In the genomic region with DNA sequence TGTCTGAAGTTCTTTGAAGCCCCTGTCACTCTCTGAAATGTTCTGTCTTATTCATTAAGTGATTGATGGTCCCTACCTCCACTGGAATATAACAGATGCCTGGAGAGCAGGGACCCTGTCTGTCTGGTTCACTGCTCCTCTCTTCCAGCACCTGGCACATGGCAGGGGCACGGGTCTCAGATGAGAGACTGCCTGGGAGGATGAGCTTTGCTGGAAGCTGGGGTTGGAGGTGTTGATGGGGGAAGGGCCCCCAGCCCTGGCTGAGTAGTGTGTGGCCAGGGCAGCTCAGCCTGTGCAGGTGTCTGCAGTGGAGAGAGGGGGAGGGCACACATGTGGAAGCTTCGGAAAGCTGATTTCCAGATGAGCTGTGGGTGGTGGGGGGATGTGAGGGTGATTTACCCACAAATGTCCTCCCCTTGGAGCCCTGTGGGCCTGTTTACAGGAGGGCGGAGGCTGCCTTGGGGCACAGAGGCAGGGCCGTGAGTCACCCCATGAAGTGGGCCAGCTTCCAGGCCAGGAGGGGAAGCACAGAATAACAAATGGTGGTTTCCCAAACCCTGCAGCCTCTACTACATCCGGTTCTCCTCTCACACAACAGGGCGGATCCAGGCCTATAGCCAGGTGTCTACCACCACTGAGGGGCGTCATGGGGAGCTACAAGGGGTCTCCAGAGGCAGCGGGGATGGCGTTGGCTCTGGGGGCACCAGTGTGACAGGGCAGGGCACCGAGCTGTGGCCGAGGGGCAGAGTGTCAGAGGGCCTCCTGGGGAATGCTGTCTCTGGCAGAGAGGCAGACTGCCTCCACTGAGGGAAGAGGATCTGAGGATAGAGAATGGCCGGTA, we compare ENCODE assay signal across 8 cellular contexts. TPM values are rescaled to one million over a fixed set of nuclear protein-coding genes. Genes with fewer than 3 reads are reported as not detected.
DNase-seq lines count a peak whose midpoint lies in the region; ATAC-seq and TF ChIP-seq lines count a peak whose summit lies in the region.

No MANE protein-coding gene starts in this region.

- H3K4me2 ChIP-seq in hepatocyte, result no peak overlapping the region

- no peaks in the 10 kb centered on the region for H3K36me3 Mint-ChIP-seq in activated naive CD4-positive, alpha-beta T cell treated with anti-CD3 and anti-CD28 coated beads, Interleukin-2, amount 50 U/mL, for 24 hours

- H3K4me1 ChIP-seq in hepatocyte (ENCODE audit: insufficient read depth), result peaks cover 39% of the 10 kb centered on the region

- no peaks in the 10 kb centered on the region for H3K79me2 ChIP-seq in hepatocyte

- no peak overlapping the region for H3K4me3 ChIP-seq in hepatocyte

- H4K20me1 ChIP-seq in hepatocyte (ENCODE audit: insufficient read depth, poor library complexity, severe bottlenecking), result no peaks in the 10 kb centered on the region

- ATAC-seq in GM19324 (IDR thresholded peaks at IDR 0.05; ENCODE audit: low FRiP score, unreplicated experiment) (peak; percentile 56), HG03378 (IDR thresholded peaks at IDR 0.05; ENCODE audit: unreplicated experiment) (peak; percentile 87)

- no peaks in the 10 kb centered on the region for H3K9me3 ChIP-seq in hepatocyte (ENCODE audit: low read depth)

- peak overlapping the region; percentile 68 for H3K4me3 Mint-ChIP-seq in activated naive CD4-positive, alpha-beta T cell treated with anti-CD3 and anti-CD28 coated beads, Interleukin-2, amount 50 U/mL, for 24 hours

- peaks cover 1% of the 10 kb centered on the region for H3K27me3 Mint-ChIP-seq in activated naive CD4-positive, alpha-beta T cell treated with anti-CD3 and anti-CD28 coated beads, Interleukin-2, amount 50 U/mL, for 24 hours

- no peaks in the 10 kb centered on the region for H3K36me3 ChIP-seq in hepatocyte (replicated peaks; ENCODE audit: insufficient read depth, low read depth)

- no peak for TF ChIP-seq CTCF in hepatocyte (IDR thresholded peaks at IDR 0.05; ENCODE audit: poor library complexity)

- no peaks in the 10 kb centered on the region for H3K9me2 ChIP-seq in hepatocyte (replicated peaks; ENCODE audit: insufficient read depth)

- DNase-seq in CD1c-positive myeloid dendritic cell (ENCODE audit: extremely low spot score), result peak; percentile 82
- DNase-seq in RKO (ENCODE audit: low spot score), result peak; percentile 45
- DNase-seq in hepatocyte (ENCODE audit: low spot score), result peak; percentile 59
- DNase-seq in stimulated activated CD4-positive, alpha-beta T cell treated with anti-CD3 and anti-CD28 coated beads, Interleukin-1b, Interleukin-23, amount 100 ng/mL, for 4 hours (ENCODE audit: low read depth in 2 of 2), result peak; percentile 15 to 44
- no peak for DNase-seq in NAMALWA (ENCODE audit: low spot score)

- peaks cover 13% of the 10 kb centered on the region for H3K4me1 Mint-ChIP-seq in activated naive CD4-positive, alpha-beta T cell treated with anti-CD3 and anti-CD28 coated beads, Interleukin-2, amount 50 U/mL, for 24 hours

- H3K27me3 ChIP-seq in hepatocyte, result no peaks in the 10 kb centered on the region

- H3K27ac ChIP-seq in hepatocyte, result peak overlapping the region; percentile 62

- no peak overlapping the region for H2AFZ ChIP-seq in hepatocyte

- WGBS in hepatocyte (ENCODE audit: low lambda C conversion rate, missing lambda C conversion rate), result 66% methylated on average over 10 of the region's 12 CpGs

- no peaks in the 10 kb centered on the region for H3K9me3 Mint-ChIP-seq in activated naive CD4-positive, alpha-beta T cell treated with anti-CD3 and anti-CD28 coated beads, Interleukin-2, amount 50 U/mL, for 24 hours

- H3K27ac Mint-ChIP-seq in activated naive CD4-positive, alpha-beta T cell treated with anti-CD3 and anti-CD28 coated beads, Interleukin-2, amount 50 U/mL, for 24 hours, result peak overlapping the region; percentile 91

RNA-seq across cellular contexts. Expression of a gene that starts 11.0 kb away (rescaled TPM):
- 12.6 and 27.1 TPM in 2 replicates for total RNA-seq in hepatocyte
- polyA plus RNA-seq in hepatocyte, result 33.3 and 80.2 TPM in 2 replicates

RNA-seq across cellular contexts. Expression of a gene that starts 30.5 kb away (rescaled TPM):
- total RNA-seq in hepatocyte, result not detected in 2 replicates
- 0.40 TPM in 1 of 2 replicates, not detected in the other for polyA plus RNA-seq in hepatocyte

RNA-seq across cellular contexts. Expression of a gene that starts 47.3 kb away (rescaled TPM):
- total RNA-seq in hepatocyte, result not detected in 2 replicates
- not detected in 2 replicates for polyA plus RNA-seq in hepatocyte

RNA-seq across cellular contexts. Expression of a gene that starts 52.2 kb away (rescaled TPM):
- total RNA-seq in hepatocyte, result 0.28 and 0.77 TPM in 2 replicates
- 1.2 and 1.5 TPM in 2 replicates for polyA plus RNA-seq in hepatocyte
